In genomic region chr7:47783456-47784240, GRCh38 we compare ENCODE assay signal across 10 cellular contexts.
DNase-seq lines count a peak whose midpoint lies in the region; ATAC-seq and TF ChIP-seq lines count a peak whose summit lies in the region.
"Had no signal": no experiment of that assay in that cellular context is flagged by ENCODE, and none has a peak within 500 bp of the region (broad histone marks: within the 10 kb centered on the region; RNA-seq: fewer than 3 reads in every experiment).

No MANE protein-coding gene starts in this region.

- no peaks in the 10 kb centered on the region for H3K4me1 Mint-ChIP-seq in activated naive CD8-positive, alpha-beta T cell treated with anti-CD3 and anti-CD28 coated beads, Interleukin-2, amount 50 U/mL, for 24 hours
- H3K4me1 Mint-ChIP-seq: natural killer cell had no signal

- H3K36me3 ChIP-seq in adrenal gland (replicated peaks in 1 of 2) (no peaks in the 10 kb centered on the region), heart right ventricle (no peaks in the 10 kb centered on the region), gastrocnemius medialis (no peaks in the 10 kb centered on the region)

- H3K4me3 Mint-ChIP-seq in activated naive CD8-positive, alpha-beta T cell treated with anti-CD3 and anti-CD28 coated beads, Interleukin-2, amount 50 U/mL, for 24 hours, result no peak overlapping the region
- H3K4me3 Mint-ChIP-seq: natural killer cell had no signal

- no peak overlapping the region for H3K4me3 ChIP-seq in adrenal gland
- H3K4me3 ChIP-seq in heart right ventricle, result no peak overlapping the region
- H3K4me3 ChIP-seq in gastrocnemius medialis, result no peak overlapping the region

- H3K27me3 Mint-ChIP-seq in activated naive CD8-positive, alpha-beta T cell treated with anti-CD3 and anti-CD28 coated beads, Interleukin-2, amount 50 U/mL, for 24 hours, result no peaks in the 10 kb centered on the region

- H3K27me3 ChIP-seq in adrenal gland, result no peaks in the 10 kb centered on the region
- no peaks in the 10 kb centered on the region for H3K27me3 ChIP-seq in heart right ventricle
- H3K27me3 ChIP-seq in gastrocnemius medialis, result no peaks in the 10 kb centered on the region

- no peaks in the 10 kb centered on the region for H3K9me3 Mint-ChIP-seq in activated naive CD8-positive, alpha-beta T cell treated with anti-CD3 and anti-CD28 coated beads, Interleukin-2, amount 50 U/mL, for 24 hours
- H3K9me3 Mint-ChIP-seq: natural killer cell had no signal

- peaks cover 25 to 53% of the 10 kb centered on the region in 2 donors for H3K4me1 ChIP-seq in adrenal gland (replicated peaks in 1 of 2)
- H3K4me1 ChIP-seq in heart right ventricle, result peaks cover 0 to 47% (median 7%) of the 10 kb centered on the region in 9 donors
- peaks cover 0 to 12% of the 10 kb centered on the region in 2 donors for H3K4me1 ChIP-seq in gastrocnemius medialis

- WGBS in adrenal gland, 4 donors, result 14 to 35% (median 28%) methylated on average over 5 of the region's 5 CpGs
- 55 to 73% methylated on average over 5 of the region's 5 CpGs for WGBS in heart right ventricle, 2 donors

- DNase-seq in GM04503 (ENCODE audit: low read depth) (peak; percentile 95), adrenal gland (peak; percentile 63 to 82 (median 70)), heart right ventricle (no peak), gastrocnemius medialis (peak in 1 of 2 donors; percentile 25), NCI-H2171 treated with DMSO at 0.1 percent for 48 hours (lab: John Stamatoyannopoulos, UW) (no peak), middle frontal gyrus (ENCODE audit: extremely low spot score, low spot score) (no peak)
- no peak for DNase-seq in activated naive CD8-positive, alpha-beta T cell treated with anti-CD3 and anti-CD28 coated beads, Interleukin-2, amount 50 U/mL, for 24 hours
- DNase-seq: activated gamma-delta T cell, natural killer cell had no signal

- in situ Hi-C loops in gastrocnemius medialis (cut with MboI; ENCODE audit: low sequenced_read_pairs in 4 of 4), result no loop called here

- intact Hi-C loops in adrenal gland (cut with DNase I), result no loop called here
- intact Hi-C loops in heart right ventricle (cut with DNase I), result no loop called here
- intact Hi-C loops in gastrocnemius medialis (cut with DNase I; ENCODE audit: low total_unique reads), result no loop called here

- no peaks in the 10 kb centered on the region for H3K36me3 Mint-ChIP-seq in activated naive CD8-positive, alpha-beta T cell treated with anti-CD3 and anti-CD28 coated beads, Interleukin-2, amount 50 U/mL, for 24 hours (ENCODE audit: low read depth)
- H3K36me3 Mint-ChIP-seq: natural killer cell had no signal

- ATAC-seq in heart right ventricle (peak in 7 of 8 donors; percentile 61 to 82 (median 72)), gastrocnemius medialis (peak; percentile 78 to 86), GM19452 (IDR thresholded peaks at IDR 0.05; ENCODE audit: unreplicated experiment) (no peak)
- ATAC-seq in activated naive CD8-positive, alpha-beta T cell treated with anti-CD3 and anti-CD28 coated beads, Interleukin-2, amount 50 U/mL, for 24 hours, result no peak
- ATAC-seq: natural killer cell had no signal

- H3K27ac Mint-ChIP-seq in activated naive CD8-positive, alpha-beta T cell treated with anti-CD3 and anti-CD28 coated beads, Interleukin-2, amount 50 U/mL, for 24 hours, result no peak overlapping the region
- H3K27ac Mint-ChIP-seq: natural killer cell had no signal

- H3K9me3 ChIP-seq in adrenal gland (replicated peaks in 1 of 3) (no peaks in the 10 kb centered on the region), heart right ventricle (no peaks in the 10 kb centered on the region), gastrocnemius medialis (no peaks in the 10 kb centered on the region)

- peak overlapping the region; percentile 44 to 85 (median 80) for H3K27ac ChIP-seq in adrenal gland
- peak overlapping the region in 9 of 10 donors; percentile 3 to 79 (median 56) for H3K27ac ChIP-seq in heart right ventricle
- peak overlapping the region; percentile 43 to 66 (median 58) for H3K27ac ChIP-seq in gastrocnemius medialis

- TF ChIP-seq CTCF in adrenal gland (IDR thresholded peaks at IDR 0.05) (no peak), heart right ventricle (IDR thresholded peaks at IDR 0.05) (no peak), gastrocnemius medialis (IDR thresholded peaks at IDR 0.05 in 4 of 5, conservative IDR thresholded peaks at IDR 0.05 in 1 of 5) (no peak)

- TF ChIP-seq POLR2A in adrenal gland (IDR thresholded peaks at IDR 0.05), result peak in 1 of 2 donors; percentile 36
- no peak for TF ChIP-seq POLR2A in gastrocnemius medialis (IDR thresholded peaks at IDR 0.05)

Comparison
In these comparisons a context has a peak if more than half of its experiments do, and no peak if none do; other contexts are left out.
1. DNase-seq: peak in GM04503 (single experiment) and adrenal gland (7 of 7); none in heart right ventricle (0 of 2), activated naive CD8-positive, alpha-beta T cell treated with anti-CD3 and anti-CD28 coated beads, Interleukin-2, amount 50 U/mL, for 24 hours (single experiment), NCI-H2171 treated with DMSO at 0.1 percent for 48 hours (single experiment) and middle frontal gyrus (single experiment).
2. ATAC-seq: peak in heart right ventricle (7 of 8) and gastrocnemius medialis (2 of 2); none in activated naive CD8-positive, alpha-beta T cell treated with anti-CD3 and anti-CD28 coated beads, Interleukin-2, amount 50 U/mL, for 24 hours (single experiment) and GM19452 (single experiment).
3. Peak in every context shown above with its lines, with median percentiles within 50 percentile points of each other: H3K27ac ChIP-seq.